19 cellular contexts compared by ENCODE assay signal in the genomic region with DNA sequence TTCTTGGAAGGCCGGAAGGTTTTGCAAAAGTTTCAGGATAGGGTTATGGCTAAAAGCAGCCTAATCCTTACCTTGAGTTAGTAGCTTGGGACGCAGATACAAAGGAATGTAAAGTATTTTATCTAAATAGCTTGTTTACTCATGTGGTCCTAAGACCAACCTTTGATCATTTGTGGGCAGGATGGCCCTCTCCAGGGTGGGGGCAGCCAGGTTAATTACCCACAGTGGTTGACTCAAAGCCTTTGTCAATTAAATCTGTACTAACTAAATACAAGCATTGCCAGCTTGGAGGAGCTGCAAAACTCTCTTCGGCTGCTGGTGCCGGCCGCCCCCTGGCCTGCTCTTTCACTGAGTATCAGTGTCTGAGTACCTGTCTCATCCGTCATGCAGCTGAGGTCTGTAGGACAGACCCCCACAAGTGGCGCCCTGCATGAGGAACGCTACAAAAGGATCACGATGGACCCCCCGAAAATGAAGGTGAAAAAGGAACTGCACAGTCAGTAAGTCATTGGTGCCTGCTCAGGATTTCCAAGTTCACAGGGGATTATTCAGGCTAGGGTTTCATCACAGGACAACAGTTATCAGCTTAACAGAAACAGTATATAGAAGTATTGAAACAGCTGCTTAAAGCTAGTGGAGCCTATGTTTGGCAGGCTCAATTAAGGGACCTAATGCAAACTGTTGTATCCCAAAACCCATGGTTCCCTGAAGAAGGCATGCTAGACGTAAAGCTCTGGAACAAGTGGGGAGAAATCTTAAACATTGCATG.
"Had no signal": no experiment of that assay in that cellular context is flagged by ENCODE, and none has a peak within 500 bp of the region (broad histone marks: within the 10 kb centered on the region; RNA-seq: fewer than 3 reads in every experiment).

No MANE protein-coding gene starts in this region.

- DNase-seq: activated CD4-positive, alpha-beta T cell treated with anti-CD3 and anti-CD28 coated beads, Interleukin-2, amount 50 U/mL, for 48 hours; activated naive CD4-positive, alpha-beta T cell treated with Interleukin-2 at 50 U/mL for 16 hours; effector memory CD4-positive, alpha-beta T cell; foreskin keratinocyte; kidney; mesenchymal stem cell; occipital lobe; right cardiac atrium; small intestine; stimulated activated CD4-positive, alpha-beta T cell treated with anti-CD3 and anti-CD28 coated beads, Interleukin-4, amount 100 ng/mL, for 4 hours; stimulated activated CD8-positive, alpha-beta memory T cell treated with anti-CD3 and anti-CD28 coated beads, Interleukin-4, amount 100 ng/mL, for 48 hours; stimulated activated naive CD4-positive, alpha-beta T cell treated with Interleukin-2 at 50 U/mL for 16 hours; T-helper 9 cell had no signal

- H3K4me3 ChIP-seq: breast epithelium, prostate gland, tibial nerve, vagina had no signal

- H3K27ac Mint-ChIP-seq: activated T-helper 17 cell treated with anti-CD3 and anti-CD28 coated beads, Interleukin-2, amount 50 U/mL, for 72 hours; nephron had no signal

- H3K36me3 ChIP-seq: breast epithelium, prostate gland, tibial nerve, vagina had no signal

- H3K4me1 ChIP-seq: breast epithelium, prostate gland, tibial nerve, vagina had no signal

- H3K4me1 Mint-ChIP-seq: activated T-helper 17 cell treated with anti-CD3 and anti-CD28 coated beads, Interleukin-2, amount 50 U/mL, for 72 hours had no signal

- H3K4me3 Mint-ChIP-seq: activated T-helper 17 cell treated with anti-CD3 and anti-CD28 coated beads, Interleukin-2, amount 50 U/mL, for 72 hours; nephron had no signal

- H3K27me3 ChIP-seq: breast epithelium, foreskin keratinocyte, tibial nerve, vagina had no signal

- ATAC-seq: activated T-helper 17 cell treated with anti-CD3 and anti-CD28 coated beads, Interleukin-2, amount 50 U/mL, for 72 hours; foreskin keratinocyte; right cardiac atrium had no signal

- H3K27ac ChIP-seq: breast epithelium, foreskin keratinocyte, prostate gland, tibial nerve, vagina had no signal

- H3K9me3 ChIP-seq: prostate gland, vagina had no signal
